Comparison of ENCODE assay signal across 15 cellular contexts in the genomic region with DNA sequence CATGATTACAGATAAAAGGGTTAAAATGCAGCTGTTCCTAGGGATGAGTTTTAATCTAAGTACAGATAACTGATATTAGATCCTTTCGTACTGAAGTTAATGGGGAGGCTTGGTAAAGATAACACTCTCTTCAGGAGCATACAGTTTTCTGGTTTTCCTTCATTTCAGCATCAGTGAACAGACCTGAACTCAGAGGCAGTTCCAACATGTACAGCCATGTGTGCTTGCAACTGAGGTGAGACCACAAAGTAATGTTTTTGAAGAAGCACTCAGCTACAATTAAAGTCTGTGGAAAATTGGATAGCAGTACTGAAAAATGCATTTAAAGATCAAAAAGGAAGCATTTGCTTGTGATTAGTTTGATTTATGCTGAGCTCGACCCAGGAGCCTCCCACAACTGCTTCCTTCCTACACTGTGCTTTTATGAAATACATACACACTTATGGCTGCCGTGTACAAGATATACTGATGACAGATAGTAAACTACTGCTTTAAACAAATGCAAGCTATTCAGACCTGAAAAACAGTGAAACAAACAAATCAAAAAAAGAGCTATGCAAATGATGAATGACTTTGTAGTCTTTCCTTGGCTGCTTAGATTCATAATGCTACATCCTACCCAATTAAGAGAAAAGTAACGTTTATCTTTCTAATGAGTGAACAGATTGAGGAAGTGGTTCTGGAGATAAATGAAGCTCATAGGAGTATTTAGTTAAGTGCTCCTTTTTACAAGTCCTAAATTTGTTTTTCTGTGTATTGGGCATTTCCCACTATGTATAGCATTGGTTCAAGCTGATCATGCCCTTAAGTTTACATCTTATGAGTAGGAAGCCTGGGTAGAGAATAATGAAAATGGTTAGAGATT.
DNase-seq lines count a peak whose midpoint lies in the region; ATAC-seq and TF ChIP-seq lines count a peak whose summit lies in the region.
"Had no signal": no experiment of that assay in that cellular context is flagged by ENCODE, and none has a peak within 500 bp of the region (broad histone marks: within the 10 kb centered on the region; RNA-seq: fewer than 3 reads in every experiment).

No MANE protein-coding gene starts in this region.

- H3K4me3 ChIP-seq in muscle layer of colon (ENCODE audit: low read depth in 1 of 2, low read length in 2 of 2): no peak overlapping the region
- H3K4me3 ChIP-seq in suprapubic skin: no peak overlapping the region
- H3K4me3 ChIP-seq: GM23338, thoracic aorta had no signal

- no peaks in the 10 kb centered on the region for H3K9me3 ChIP-seq in muscle layer of colon (ENCODE audit: low read length)
- H3K9me3 ChIP-seq in suprapubic skin: no peaks in the 10 kb centered on the region
- H3K9me3 ChIP-seq: Caco-2, thoracic aorta had no signal

- H3K27ac ChIP-seq in muscle layer of colon (ENCODE audit: low read depth, low read length) (peak overlapping the region; percentile 31), suprapubic skin (no peak overlapping the region)
- H3K27ac ChIP-seq: VCaP had no signal

- no peaks in the 10 kb centered on the region for H3K36me3 ChIP-seq in muscle layer of colon (ENCODE audit: insufficient read depth, low read length)
- no peaks in the 10 kb centered on the region for H3K36me3 ChIP-seq in suprapubic skin
- H3K36me3 ChIP-seq: thoracic aorta had no signal

- H3K4me1 ChIP-seq in muscle layer of colon (ENCODE audit: insufficient read depth, low read length) (peaks cover 85% of the 10 kb centered on the region), suprapubic skin (peaks cover 25% of the 10 kb centered on the region)

- TF ChIP-seq POLR2A in suprapubic skin (IDR thresholded peaks at IDR 0.05): no peak

- no peak for TF ChIP-seq EP300 in suprapubic skin (IDR thresholded peaks at IDR 0.05)

- peak; percentile 35 for DNase-seq in NCI-H69 (lab: John Stamatoyannopoulos, UW)
- no peak for DNase-seq in CD1c-positive myeloid dendritic cell (ENCODE audit: extremely low spot score)
- DNase-seq in activated T-cell treated with anti-CD3 and anti-CD28 coated beads, Interleukin-2, amount 50 U/mL, for 48 hours: no peak
- no peak for DNase-seq in suprapubic skin (ENCODE audit: low spot score in 2 of 2)
- DNase-seq: Caco-2; kidney; NCI-H1694; stimulated activated CD4-positive, alpha-beta T cell treated with anti-CD3 and anti-CD28 coated beads, Interleukin-4, amount 100 ng/mL, for 4 hours had no signal

- 61% methylated on average over 4 of the region's 4 CpGs for WGBS in suprapubic skin

- ATAC-seq in GM18511 (IDR thresholded peaks at IDR 0.05; ENCODE audit: unreplicated experiment) (peak; percentile 50), GM21786 (IDR thresholded peaks at IDR 0.05; ENCODE audit: unreplicated experiment) (peak; percentile 42), HG02759 (IDR thresholded peaks at IDR 0.05; ENCODE audit: unreplicated experiment) (no peak)
- ATAC-seq: GM23338 had no signal

- H3K9ac ChIP-seq in muscle layer of colon (ENCODE audit: low read length): no peak overlapping the region

- no peak for TF ChIP-seq CTCF in suprapubic skin (IDR thresholded peaks at IDR 0.05)

- H3K27me3 ChIP-seq in muscle layer of colon (ENCODE audit: control insufficient read depth in 1 of 2, insufficient read depth in 2 of 2, low read length in 2 of 2): no peaks in the 10 kb centered on the region
- no peaks in the 10 kb centered on the region for H3K27me3 ChIP-seq in suprapubic skin
